26 cellular contexts compared by ENCODE assay signal in genomic region chr3:45959201-45959600, GRCh38. TPM values are rescaled to one million over a fixed set of nuclear protein-coding genes. Genes with fewer than 3 reads are reported as not detected.
DNase-seq lines count a peak whose midpoint lies in the region; ATAC-seq and TF ChIP-seq lines count a peak whose summit lies in the region.
"Had no signal": no experiment of that assay in that cellular context is flagged by ENCODE, and none has a peak within 500 bp of the region (broad histone marks: within the 10 kb centered on the region; RNA-seq: fewer than 3 reads in every experiment).

No MANE protein-coding gene starts in this region.

- no peak for DNase-seq in heart right ventricle
- no peak for DNase-seq in left cardiac atrium
- DNase-seq in endothelial cell (ENCODE audit: low spot score), result no peak
- no peak for DNase-seq in sigmoid colon
- no peak for DNase-seq in vagina (ENCODE audit: extremely low spot score in 2 of 2)
- no peak for DNase-seq in cerebellar nuclear complex (lab: John Stamatoyannopoulos, UW)
- no peak for DNase-seq in stimulated activated CD4-positive, alpha-beta T cell treated with anti-CD3 and anti-CD28 coated beads, Interleukin-12 subunit alpha, Interleukin-12 subunit beta, amount 100 ng/mL, for 4 hours
- DNase-seq: activated CD4-positive, alpha-beta T cell treated with anti-CD3 and anti-CD28 coated beads for 4 hours; activated gamma-delta T cell treated with Interleukin-2 at 50 U/mL for 16 hours; activated naive CD8-positive, alpha-beta T cell treated with anti-CD3 and anti-CD28 coated beads, Interleukin-2, amount 50 U/mL, for 24 hours; dorsolateral prefrontal cortex; GOT3; hypothalamus; mesendoderm; NCI-H1092 treated with DMSO at 0.1 percent for 48 hours; NCI-H1694 treated with DMSO at 0.1 percent for 48 hours; NCI-H2171; NCI-H82; stimulated activated naive CD4-positive, alpha-beta T cell had no signal

- no peak for TF ChIP-seq CTCF in heart right ventricle (IDR thresholded peaks at IDR 0.05)
- no peak for TF ChIP-seq CTCF in endothelial cell (IDR thresholded peaks at IDR 0.05; ENCODE audit: unreplicated experiment)
- no peak for TF ChIP-seq CTCF in sigmoid colon (IDR thresholded peaks at IDR 0.05)
- no peak for TF ChIP-seq CTCF in vagina (IDR thresholded peaks at IDR 0.05)

- no peak for ATAC-seq in heart right ventricle
- no peak for ATAC-seq in left cardiac atrium
- ATAC-seq in GM18867 (IDR thresholded peaks at IDR 0.05; ENCODE audit: unreplicated experiment), result no peak
- ATAC-seq: A549; activated naive CD8-positive, alpha-beta T cell treated with anti-CD3 and anti-CD28 coated beads, Interleukin-2, amount 50 U/mL, for 24 hours; sciatic nerve had no signal

- H3K27ac Mint-ChIP-seq in endothelial cell (ENCODE audit: unreplicated experiment), result no peak overlapping the region
- H3K27ac Mint-ChIP-seq: activated naive CD8-positive, alpha-beta T cell treated with anti-CD3 and anti-CD28 coated beads, Interleukin-2, amount 50 U/mL, for 24 hours had no signal

- WGBS in heart right ventricle, 2 donors, result 87 to 94% methylated on average over 7 of the region's 7 CpGs
- 90 to 97% methylated on average over 7 of the region's 7 CpGs for WGBS in sigmoid colon, 2 donors

- H3K4me3 Mint-ChIP-seq in endothelial cell (ENCODE audit: unreplicated experiment), result peak overlapping the region; percentile 60
- H3K4me3 Mint-ChIP-seq: activated naive CD8-positive, alpha-beta T cell treated with anti-CD3 and anti-CD28 coated beads, Interleukin-2, amount 50 U/mL, for 24 hours had no signal

- H3K27me3 Mint-ChIP-seq in endothelial cell (ENCODE audit: unreplicated experiment), result no peaks in the 10 kb centered on the region
- H3K27me3 Mint-ChIP-seq: activated naive CD8-positive, alpha-beta T cell treated with anti-CD3 and anti-CD28 coated beads, Interleukin-2, amount 50 U/mL, for 24 hours had no signal

- H3K9me3 ChIP-seq in heart right ventricle (no peaks in the 10 kb centered on the region), sigmoid colon (no peaks in the 10 kb centered on the region), vagina (no peaks in the 10 kb centered on the region)
- H3K9me3 ChIP-seq: A549, neutrophil had no signal

- H3K36me3 ChIP-seq in heart right ventricle (peaks cover 0 to 100% (median 92%) of the 10 kb centered on the region in 9 donors), sigmoid colon (peaks cover 54 to 100% (median 75%) of the 10 kb centered on the region in 4 donors), vagina (peaks cover 4 to 94% of the 10 kb centered on the region in 2 donors)

- peaks cover 0 to 27% (median 17%) of the 10 kb centered on the region in 9 donors for H3K4me1 ChIP-seq in heart right ventricle
- H3K4me1 ChIP-seq in sigmoid colon, result peaks cover 0 to 18% (median 6%) of the 10 kb centered on the region in 4 donors
- peaks cover 21% of the 10 kb centered on the region for H3K4me1 ChIP-seq in vagina
- H3K4me1 ChIP-seq: A549 had no signal

- H3K4me1 Mint-ChIP-seq in endothelial cell (ENCODE audit: unreplicated experiment), result no peaks in the 10 kb centered on the region

- no peak for TF ChIP-seq POLR2A in sigmoid colon (IDR thresholded peaks at IDR 0.05)
- no peak for TF ChIP-seq POLR2A in vagina (IDR thresholded peaks at IDR 0.05)

- no peaks in the 10 kb centered on the region for H3K27me3 ChIP-seq in heart right ventricle
- no peaks in the 10 kb centered on the region for H3K27me3 ChIP-seq in sigmoid colon
- H3K27me3 ChIP-seq in vagina, result no peaks in the 10 kb centered on the region
- H3K27me3 ChIP-seq: dorsolateral prefrontal cortex had no signal

- no peak overlapping the region for H3K4me3 ChIP-seq in heart right ventricle
- no peak overlapping the region for H3K4me3 ChIP-seq in sigmoid colon
- no peak overlapping the region for H3K4me3 ChIP-seq in vagina
- H3K4me3 ChIP-seq: A549, dorsolateral prefrontal cortex had no signal

- no peak for TF ChIP-seq EP300 in sigmoid colon (IDR thresholded peaks at IDR 0.05)

- no peaks in the 10 kb centered on the region for H3K9me3 Mint-ChIP-seq in endothelial cell (ENCODE audit: unreplicated experiment)
- H3K9me3 Mint-ChIP-seq: activated naive CD8-positive, alpha-beta T cell treated with anti-CD3 and anti-CD28 coated beads, Interleukin-2, amount 50 U/mL, for 24 hours had no signal

- H3K36me3 Mint-ChIP-seq in endothelial cell (ENCODE audit: low read depth, unreplicated experiment), result peaks cover 64% of the 10 kb centered on the region

- intact Hi-C loops in heart right ventricle (cut with DNase I), result no loop called here
- intact Hi-C loops in left cardiac atrium (cut with DNase I), result no loop called here
- intact Hi-C loops in sigmoid colon (cut with DNase I), result no loop called here
- intact Hi-C loops in vagina (cut with DNase I), result no loop called here

- H3K27ac ChIP-seq in heart right ventricle (peak overlapping the region in 7 of 10 donors; percentile 20 to 72 (median 49)), sigmoid colon (peak overlapping the region in 3 of 4 donors; percentile 39 to 72 (median 64)), vagina (peak overlapping the region; percentile 76)
- H3K27ac ChIP-seq: A549, neutrophil had no signal

RNA-seq across cellular contexts. Expression of gene CXCR6, which starts 15.9 kb away (rescaled TPM):
- total RNA-seq in heart right ventricle, result 1 to 10 TPM in 1 of 10 donors, under 1 TPM in 5, not detected in 4; 0.17 to 1.2 (median 0.39) TPM
- under 1 TPM; 0.22 to 0.36 TPM for polyA plus RNA-seq in heart right ventricle
- 1 to 10 TPM in 1 of 2 donors, under 1 TPM in 1; 0.39 to 2.6 TPM for total RNA-seq in left cardiac atrium
- not detected for total RNA-seq in endothelial cell (ENCODE audit: unreplicated experiment)
- total RNA-seq in sigmoid colon, result under 1 TPM in 3 of 4 donors, not detected in 1; 0.36 to 0.95 (median 0.49) TPM
- 1 to 10 TPM in 1 of 3 donors, not detected in 2; 3.3 TPM for polyA plus RNA-seq in sigmoid colon
- total RNA-seq in vagina, result 9.6 TPM
- total RNA-seq: cerebellum, HT-29, temporal lobe had no signal
- polyA plus RNA-seq: A549 had no signal

RNA-seq across cellular contexts. Expression of gene FYCO1, which starts 36.4 kb away (rescaled TPM):
- 100 to 1,000 TPM in 8 of 10 donors, 10 to 100 TPM in 2; 82.3 to 216 (median 156) TPM for total RNA-seq in heart right ventricle
- polyA plus RNA-seq in heart right ventricle, result 10 to 100 TPM in 1 of 2 donors, 1 to 10 TPM in 1; 8.8 to 59.6 TPM
- 10 to 100 TPM; 64.4 to 91.9 TPM for total RNA-seq in left cardiac atrium
- total RNA-seq in endothelial cell (ENCODE audit: unreplicated experiment), result 13.8 TPM
- total RNA-seq in sigmoid colon, result 100 to 1,000 TPM in 1 of 4 donors, 10 to 100 TPM in 3; 72.1 to 115 (median 79.2) TPM
- 10 to 100 TPM in 1 of 3 donors, 1 to 10 TPM in 2; 8.4 to 15.0 (median 9.9) TPM for polyA plus RNA-seq in sigmoid colon
- 45.7 TPM for total RNA-seq in vagina
